Comparison of ENCODE assay signal across 10 cellular contexts in the genomic region with DNA sequence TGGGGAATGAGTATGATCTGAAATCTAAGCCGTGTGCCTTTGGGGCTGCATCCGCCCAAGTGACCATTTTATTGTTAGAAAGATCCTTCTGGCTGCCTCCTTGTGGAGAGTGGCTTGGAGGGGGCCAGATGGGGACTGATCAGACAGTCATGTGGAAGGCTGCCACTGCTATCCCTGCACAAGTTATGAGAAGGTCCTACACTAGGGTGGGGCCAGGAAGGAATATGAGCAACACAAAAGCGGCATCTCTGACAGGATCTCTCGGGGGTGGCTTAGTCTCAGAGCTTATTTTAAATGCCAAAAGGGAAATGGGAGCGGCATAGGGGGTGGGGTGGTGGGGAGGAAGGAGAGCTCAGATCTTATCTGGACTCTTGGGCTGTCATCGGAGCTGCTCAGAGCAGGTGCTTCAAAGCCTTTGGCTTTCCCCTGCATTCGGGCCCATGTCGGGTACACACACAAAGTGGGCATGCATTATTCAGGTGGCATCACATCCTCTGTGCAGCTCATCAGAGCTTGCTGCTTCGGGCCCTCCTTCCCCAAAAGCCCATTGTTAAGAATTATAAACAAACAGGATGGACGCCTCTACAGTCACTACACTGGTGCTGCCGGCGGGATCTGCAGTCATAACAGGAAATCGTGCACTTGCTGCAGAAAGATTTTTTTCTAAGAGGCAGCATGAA.
A peak's percentile ranks its signal among the peaks of the same experiment; 100 is the strongest.
DNase-seq lines count a peak whose midpoint lies in the region.
"Had no signal": no experiment of that assay in that cellular context is flagged by ENCODE, and none has a peak within 500 bp of the region (broad histone marks: within the 10 kb centered on the region; RNA-seq: fewer than 3 reads in every experiment).

No MANE protein-coding gene starts in this region.

- H3K27ac Mint-ChIP-seq in CD4-positive, alpha-beta memory T cell = no peak overlapping the region
- H3K27ac Mint-ChIP-seq in activated naive CD4-positive, alpha-beta T cell treated with anti-CD3 and anti-CD28 coated beads for 36 hours = no peak overlapping the region

- H3K27me3 ChIP-seq in CD4-positive, alpha-beta memory T cell (ENCODE audit: insufficient read depth, low read length) = no peaks in the 10 kb centered on the region

- peak overlapping the region; percentile 72 for H3K27ac ChIP-seq in CD4-positive, alpha-beta memory T cell (ENCODE audit: low read depth, low read length)

- peak; percentile 83 to 94 (median 88) for DNase-seq in CD4-positive, alpha-beta memory T cell
- DNase-seq in activated CD4-positive, alpha-beta T cell treated with anti-CD3 and anti-CD28 coated beads for 4 hours = peak; percentile 55 to 65
- peak; percentile 80 for DNase-seq in activated naive CD4-positive, alpha-beta T cell treated with anti-CD3 and anti-CD28 coated beads for 36 hours
- peak; percentile 13 to 38 for DNase-seq in stimulated activated CD4-positive, alpha-beta T cell treated with anti-CD3 and anti-CD28 coated beads, Interleukin-1b, Interleukin-23, amount 100 ng/mL, for 4 hours (ENCODE audit: low read depth in 2 of 2)
- DNase-seq in HuH-7.5 (ENCODE audit: low spot score) (no peak), DMS114 treated with DMSO at 0.1 percent for 48 hours (lab: John Stamatoyannopoulos, UW; ENCODE audit: unreplicated experiment) (no peak), T1000 (lab: John Stamatoyannopoulos, UW) (no peak), NCI-H446 (lab: John Stamatoyannopoulos, UW) (no peak)
- DNase-seq: MM.1S had no signal

- no peaks in the 10 kb centered on the region for H3K27me3 Mint-ChIP-seq in CD4-positive, alpha-beta memory T cell
- no peaks in the 10 kb centered on the region for H3K27me3 Mint-ChIP-seq in activated naive CD4-positive, alpha-beta T cell treated with anti-CD3 and anti-CD28 coated beads for 36 hours (ENCODE audit: low read depth)

- POLR2A ChIA-PET in CD4-positive, alpha-beta memory T cell (lab: Charles Lee; ENCODE audit: partially characterized antibody) = interaction anchor here (0.6 to 4.3 kb wide), 42 partner anchors 9 to 1672 kb away, joined by 3 to 82 read pairs (median 5); a partner anchor contains a TSS

- peaks cover 4 to 41% (median 19%) of the 10 kb centered on the region in 4 donors for H3K4me1 Mint-ChIP-seq in CD4-positive, alpha-beta memory T cell
- H3K4me1 Mint-ChIP-seq in activated naive CD4-positive, alpha-beta T cell treated with anti-CD3 and anti-CD28 coated beads for 36 hours (ENCODE audit: low read depth) = peaks cover 30% of the 10 kb centered on the region
- H3K4me1 Mint-ChIP-seq: neural crest cell had no signal

- H3K4me3 Mint-ChIP-seq in CD4-positive, alpha-beta memory T cell = no peak overlapping the region
- no peak overlapping the region for H3K4me3 Mint-ChIP-seq in activated naive CD4-positive, alpha-beta T cell treated with anti-CD3 and anti-CD28 coated beads for 36 hours
- H3K4me3 Mint-ChIP-seq: neural crest cell had no signal

- H3K4me3 ChIP-seq in CD4-positive, alpha-beta memory T cell (ENCODE audit: low read length in 2 of 2) = peak overlapping the region; percentile 5 to 21

- no peaks in the 10 kb centered on the region for H3K9me3 ChIP-seq in CD4-positive, alpha-beta memory T cell (ENCODE audit: control insufficient read depth in 1 of 2, low read length in 2 of 2)

- CTCF ChIA-PET in CD4-positive, alpha-beta memory T cell (lab: Charles Lee; ENCODE audit: partially characterized antibody) = interaction anchor here (0.7 to 3.1 kb wide), 22 partner anchors 9 to 1681 kb away, joined by 3 to 17 read pairs (median 5); no protein-coding TSS in a partner anchor
- CTCF ChIA-PET in activated naive CD4-positive, alpha-beta T cell treated with anti-CD3 and anti-CD28 coated beads for 36 hours (lab: Charles Lee) = interaction anchor here (0.6 to 1.6 kb wide), 3 partner anchors 17 to 375 kb away, joined by 3 to 5 read pairs (median 3); no protein-coding TSS in a partner anchor

- H3K4me1 ChIP-seq in CD4-positive, alpha-beta memory T cell (ENCODE audit: insufficient read depth, low read length) = peaks cover 69% of the 10 kb centered on the region

- H3K36me3 ChIP-seq in CD4-positive, alpha-beta memory T cell (ENCODE audit: insufficient read depth, low read length) = no peaks in the 10 kb centered on the region

- intact Hi-C loops in CD4-positive, alpha-beta memory T cell (cut with micrococcal nuclease) = loop anchor here (1.0 to 5.0 kb wide), 11 partner anchors 18 to 1670 kb away; a partner anchor contains a TSS
- intact Hi-C loops in activated naive CD4-positive, alpha-beta T cell treated with anti-CD3 and anti-CD28 coated beads for 36 hours (cut with micrococcal nuclease) = loop anchor here (1.0 to 10.0 kb wide), 6 partner anchors 105 to 428 kb away; no protein-coding TSS in a partner anchor

- peaks cover 0 to 12% (median 7%) of the 10 kb centered on the region in 8 donors for H3K9me3 Mint-ChIP-seq in CD4-positive, alpha-beta memory T cell
- H3K9me3 Mint-ChIP-seq in activated naive CD4-positive, alpha-beta T cell treated with anti-CD3 and anti-CD28 coated beads for 36 hours = peaks cover 12% of the 10 kb centered on the region

- H3K36me3 Mint-ChIP-seq in CD4-positive, alpha-beta memory T cell = peaks cover 1 to 7% of the 10 kb centered on the region in 2 donors
- no peaks in the 10 kb centered on the region for H3K36me3 Mint-ChIP-seq in activated naive CD4-positive, alpha-beta T cell treated with anti-CD3 and anti-CD28 coated beads for 36 hours (ENCODE audit: low read depth)

Comparison
In these comparisons a context has a peak if more than half of its experiments do, and no peak if none do; other contexts are left out.
1. DNase-seq: peak in CD4-positive, alpha-beta memory T cell (5 of 5), activated CD4-positive, alpha-beta T cell treated with anti-CD3 and anti-CD28 coated beads for 4 hours (2 of 2), activated naive CD4-positive, alpha-beta T cell treated with anti-CD3 and anti-CD28 coated beads for 36 hours (single experiment) and stimulated activated CD4-positive, alpha-beta T cell treated with anti-CD3 and anti-CD28 coated beads, Interleukin-1b, Interleukin-23, amount 100 ng/mL, for 4 hours (2 of 2); none in HuH-7.5 (single experiment), DMS114 treated with DMSO at 0.1 percent for 48 hours (single experiment), T1000 (single experiment) and NCI-H446 (0 of 2).